8 cellular contexts compared by ENCODE assay signal in genomic region chr20:63894358-63895201, GRCh38. TPM values are rescaled to one million over a fixed set of nuclear protein-coding genes. Genes with fewer than 3 reads are reported as not detected.
DNase-seq lines count a peak whose midpoint lies in the region; ATAC-seq, FAIRE-seq and TF ChIP-seq lines count a peak whose summit lies in the region.

TSS of gene DNAJC5 (plus strand) at chr20:63895126. CDS start at chr20:63928346, 33,220 bp downstream.

- no peak within 1 kb of the TSS for H4K91ac ChIP-seq in trophoblast cell (ENCODE audit: low read depth, low read length)

- peaks cover 12% of the 10 kb centered on the region for H3K79me2 ChIP-seq in trophoblast cell (ENCODE audit: control insufficient read depth, insufficient read depth, low read length, poor library complexity)

- peak within 1 kb of the TSS; percentile 13 for H3K27ac ChIP-seq in adipose tissue (ENCODE audit: low read depth, low read length)
- H3K27ac ChIP-seq in cardiac muscle cell, result peak within 1 kb of the TSS; percentile 44
- peak within 1 kb of the TSS; percentile 51 for H3K27ac ChIP-seq in trophoblast cell (ENCODE audit: low read depth, low read length)
- H3K27ac ChIP-seq in tibial artery, result peak within 1 kb of the TSS; percentile 70 to 72

- peaks cover 12% of the 10 kb centered on the region for H3K4me1 ChIP-seq in cardiac muscle cell (ENCODE audit: low read depth)
- peaks cover 8 to 13% of the 10 kb centered on the region in 2 experiments for H3K4me1 ChIP-seq in trophoblast cell (ENCODE audit: control insufficient read depth in 1 of 2, insufficient read depth in 2 of 2, low read length in 2 of 2)
- H3K4me1 ChIP-seq in tibial artery, result peaks cover 0 to 34% (median 23%) of the 10 kb centered on the region in 4 donors

- H3K4me3 ChIP-seq in cardiac muscle cell, result peak within 1 kb of the TSS; percentile 55
- peak within 1 kb of the TSS; percentile 71 for H3K4me3 ChIP-seq in trophoblast cell (ENCODE audit: low read depth, low read length)
- peak within 1 kb of the TSS; percentile 62 to 81 for H3K4me3 ChIP-seq in tibial artery

- no peaks in the 10 kb centered on the region for H3K9me3 ChIP-seq in cardiac muscle cell (ENCODE audit: low read depth)
- no peaks in the 10 kb centered on the region for H3K9me3 ChIP-seq in trophoblast cell (ENCODE audit: insufficient read depth, low read depth, low read length)
- H3K9me3 ChIP-seq in tibial artery, result no peaks in the 10 kb centered on the region

- peak within 1 kb of the TSS; percentile 40 for H2AFZ ChIP-seq in trophoblast cell (ENCODE audit: insufficient read depth, low read length, poor library complexity)

- FAIRE-seq in GM12891 (lab: Jason Lieb, UNC), result peak; percentile 97

- DNase-seq in GM12891 (ENCODE audit: insufficient read length, low spot score), result peak; percentile 100
- peak; percentile 89 for DNase-seq in NCI-H1436 (lab: John Stamatoyannopoulos, UW)
- peak; percentile 94 to 99 (median 97) for DNase-seq in T-helper 1 cell
- peak; percentile 94 to 95 for DNase-seq in cardiac muscle cell (ENCODE audit: low read depth in 1 of 2, low spot score in 1 of 2)
- DNase-seq in trophoblast cell, result peak; percentile 95 to 97
- peak; percentile 89 to 97 for DNase-seq in tibial artery

- H3K14ac ChIP-seq in trophoblast cell (ENCODE audit: low read length), result no peak within 1 kb of the TSS

- TF ChIP-seq POLR2A in GM12891 (IDR thresholded peaks at IDR 0.05; ENCODE audit: low read depth, low read length), result no peak

- peak within 1 kb of the TSS; percentile 72 for H3K4me2 ChIP-seq in trophoblast cell (ENCODE audit: low read length)

- H3K27me3 ChIP-seq in cardiac muscle cell, result no peaks in the 10 kb centered on the region
- H3K27me3 ChIP-seq in trophoblast cell (ENCODE audit: insufficient read depth, low read length), result no peaks in the 10 kb centered on the region
- no peaks in the 10 kb centered on the region for H3K27me3 ChIP-seq in tibial artery

- H2BK12ac ChIP-seq in trophoblast cell (ENCODE audit: low read length), result no peak within 1 kb of the TSS

- intact Hi-C loops in tibial artery (cut with DNase I; ENCODE audit: low total_unique reads), result loop anchor here (5.0 kb wide), 1 partner anchor 83 kb away; the partner anchor contains the start of gene SAMD10

- no peak within 1 kb of the TSS for H2BK120ac ChIP-seq in trophoblast cell (ENCODE audit: insufficient read depth, low read length, poor library complexity)

- no peak within 1 kb of the TSS for H3K18ac ChIP-seq in trophoblast cell (ENCODE audit: low read length)

- H2AK5ac ChIP-seq in trophoblast cell (ENCODE audit: low read length), result no peak within 1 kb of the TSS

- no peaks in the 10 kb centered on the region for H3K79me1 ChIP-seq in trophoblast cell (ENCODE audit: low read length)

- TF ChIP-seq CTCF in cardiac muscle cell (IDR thresholded peaks at IDR 0.05; ENCODE audit: low read depth, low read length) (no peak), tibial artery (IDR thresholded peaks at IDR 0.05) (no peak)

- H2BK5ac ChIP-seq in trophoblast cell (ENCODE audit: low read depth, low read length, poor library complexity), result no peak within 1 kb of the TSS

- H4K8ac ChIP-seq in trophoblast cell (ENCODE audit: low read depth, low read length), result no peak within 1 kb of the TSS

- H3K4ac ChIP-seq in trophoblast cell (ENCODE audit: low read depth, low read length), result no peak within 1 kb of the TSS

- H3K36me3 ChIP-seq in cardiac muscle cell (peaks cover 15% of the 10 kb centered on the region), trophoblast cell (ENCODE audit: control insufficient read depth in 1 of 2, insufficient read depth in 2 of 2, low read length in 2 of 2) (peaks cover 23 to 32% of the 10 kb centered on the region in 2 experiments), tibial artery (peaks cover 20 to 25% (median 22%) of the 10 kb centered on the region in 3 donors)

- ATAC-seq in HG02798 (IDR thresholded peaks at IDR 0.05; ENCODE audit: poor library complexity, unreplicated experiment), result peak; percentile 95

- WGBS in adipose tissue, 3 donors, result 1 to 2% (median 2%) methylated on average over 68 to 82 of the region's 82 CpGs
- WGBS in trophoblast cell (ENCODE audit: extremely low coverage, insufficient coverage, insufficient read length), result no CpG with 5 or more reads among the region's 82 CpGs

- peak within 1 kb of the TSS; percentile 28 for H3K9ac ChIP-seq in trophoblast cell (ENCODE audit: low read length)

- no peak within 1 kb of the TSS for H4K12ac ChIP-seq in trophoblast cell (ENCODE audit: low read depth, low read length)

- H3K23ac ChIP-seq in trophoblast cell (ENCODE audit: low read length), result no peak within 1 kb of the TSS

TF ChIP-seq in GM12891, 5 proteins besides CTCF, POLR2A, EP300 and RAD21:
- no peak for TF ChIP-seq POU2F2 (IDR thresholded peaks at IDR 0.05; ENCODE audit: low read depth, low read length)
- TF ChIP-seq TAF1 (IDR thresholded peaks at IDR 0.05; ENCODE audit: low read depth, low read length), result no peak
- no peak for TF ChIP-seq SPI1 (IDR thresholded peaks at IDR 0.05; ENCODE audit: low read depth, low read length)
- no peak for TF ChIP-seq POLR2AphosphoS5 (IDR thresholded peaks at IDR 0.05; ENCODE audit: low read depth, low read length)
- no peak for TF ChIP-seq PAX5 (IDR thresholded peaks at IDR 0.05; ENCODE audit: insufficient read depth, low read length, severe bottlenecking)

RNA-seq across cellular contexts. Expression of gene DNAJC5, which starts in this region (rescaled TPM):
- 18.2 TPM for polyA plus RNA-seq in GM12891 (2012; ENCODE audit: low read depth, missing spikeins)
- polyA plus RNA-seq in adipose tissue, result 10 to 100 TPM; 19.0 to 22.9 (median 21.1) TPM
- 37.7 and 45.4 TPM in 2 replicates for total RNA-seq in cardiac muscle cell
- polyA plus RNA-seq in cardiac muscle cell, result 9.4 and 10.2 TPM in 2 replicates
- 24.9 and 25.0 TPM in 2 replicates for polyA plus RNA-seq in trophoblast cell (2013)

Comparison
In these comparisons a context has a peak if more than half of its experiments do, and no peak if none do; other contexts are left out.
1. Peak in every context shown above with its lines: DNase-seq, ATAC-seq, H3K4me3 ChIP-seq and H3K27ac ChIP-seq.
2. H3K27ac ChIP-seq: peak in every context shown above with its lines; median percentile 71 in tibial artery; 51 in trophoblast cell; 44 in cardiac muscle cell; 13 in adipose tissue.